Comparison of ENCODE assay signal across 20 cellular contexts in the genomic region with DNA sequence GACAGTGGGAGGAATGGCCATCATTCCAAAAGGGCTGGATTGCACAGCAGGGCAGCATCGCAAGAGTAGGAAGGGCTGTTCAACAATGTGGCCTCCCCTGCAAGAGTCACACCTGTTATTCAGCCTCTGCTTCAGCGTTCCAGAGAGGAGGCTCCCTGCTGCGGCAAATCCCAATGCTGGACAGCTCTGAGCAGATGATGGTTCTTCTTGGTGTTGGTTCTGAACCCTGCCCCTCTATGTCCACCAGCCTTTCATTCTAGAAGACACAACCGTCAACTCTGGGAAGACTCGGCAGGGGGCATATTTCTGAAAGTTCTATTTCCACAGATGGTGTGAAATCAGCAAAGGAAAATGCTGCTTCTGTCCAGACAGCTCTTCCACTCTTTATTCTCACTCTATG.
DNase-seq lines count a peak whose midpoint lies in the region; ATAC-seq, FAIRE-seq and TF ChIP-seq lines count a peak whose summit lies in the region.
"Had no signal": no experiment of that assay in that cellular context is flagged by ENCODE, and none has a peak within 500 bp of the region (broad histone marks: within the 10 kb centered on the region; RNA-seq: fewer than 3 reads in every experiment).

No MANE protein-coding gene starts in this region.

- TF ChIP-seq POLR2A in upper lobe of left lung (IDR thresholded peaks at IDR 0.05): no peak

- TF ChIP-seq EP300 in upper lobe of left lung (IDR thresholded peaks at IDR 0.05): no peak

- H3K9me3 ChIP-seq in HEK293 (ENCODE audit: control insufficient read depth, insufficient read depth, low read depth, low read length): no peaks in the 10 kb centered on the region
- H3K9me3 ChIP-seq in right cardiac atrium (ENCODE audit: control insufficient read depth, low read length): no peaks in the 10 kb centered on the region
- H3K9me3 ChIP-seq in upper lobe of left lung: no peaks in the 10 kb centered on the region
- H3K9me3 ChIP-seq: Caco-2 had no signal

- FAIRE-seq in bronchial epithelial cell (lab: Jason Lieb, UNC) (no peak), HTR-8/SVneo (lab: Jason Lieb, UNC) (no peak)
- FAIRE-seq: A204.1, G401.6 had no signal

- H3K4me3 ChIP-seq in HEK293 (ENCODE audit: low read depth, low read length): no peak overlapping the region
- no peak overlapping the region for H3K4me3 ChIP-seq in bronchial epithelial cell (ENCODE audit: low read depth, low read length)
- no peak overlapping the region for H3K4me3 ChIP-seq in right cardiac atrium (ENCODE audit: low read length)
- no peak overlapping the region for H3K4me3 ChIP-seq in upper lobe of left lung
- H3K4me3 ChIP-seq: GM23248 had no signal

- 82% methylated on average over 5 of the region's 5 CpGs for WGBS in right cardiac atrium
- 89 to 93% methylated on average over 2 to 5 of the region's 5 CpGs for WGBS in upper lobe of left lung, 2 donors

- ATAC-seq in right cardiac atrium: peak in 1 of 2 donors; percentile 23
- ATAC-seq in upper lobe of left lung (ENCODE audit: low FRiP score in 2 of 2): no peak

- TF ChIP-seq CTCF in HEK293 (tag by site-specific recombination; IDR thresholded peaks at IDR 0.05) (no peak), bronchial epithelial cell (IDR thresholded peaks at IDR 0.05; ENCODE audit: insufficient read depth, low read length, severe bottlenecking) (no peak), upper lobe of left lung (IDR thresholded peaks at IDR 0.05) (no peak)

- intact Hi-C loops in right cardiac atrium (cut with DNase I): no loop called here

- CTCF ChIA-PET in HEK293 (lab: Yijun Ruan, JAX): interaction anchor here (0.7 kb wide), 1 partner anchor 12 kb away, joined by 3 read pairs; no protein-coding TSS in a partner anchor

- DNase-seq in NCI-H146 treated with DMSO at 0.1 percent for 48 hours (lab: John Stamatoyannopoulos, UW; ENCODE audit: unreplicated experiment): peak; percentile 60
- DNase-seq in bronchial epithelial cell (ENCODE audit: low read depth): peak; percentile 5
- DNase-seq in right cardiac atrium: no peak
- no peak for DNase-seq in ureter (ENCODE audit: low spot score)
- DNase-seq in HTR-8/SVneo (ENCODE audit: insufficient read length, low spot score): no peak
- no peak for DNase-seq in T-helper 1 cell
- DNase-seq in upper lobe of left lung: no peak
- DNase-seq: Caco-2; CD4-positive, alpha-beta T cell; GM23248; HCEC 1CT; KG1; MV-4-11; NCI-H1417; NCI-H1930; NCI-H345; NCI-H524 treated with DMSO at 0.1 percent for 48 hours had no signal

- H3K27me3 ChIP-seq in bronchial epithelial cell (ENCODE audit: control insufficient read depth, insufficient read depth, low read length) (no peaks in the 10 kb centered on the region), right cardiac atrium (ENCODE audit: control insufficient read depth, insufficient read depth) (no peaks in the 10 kb centered on the region), upper lobe of left lung (no peaks in the 10 kb centered on the region)

- POLR2A ChIA-PET in HEK293 (lab: Yijun Ruan, JAX): no interaction called here

- H3K36me3 ChIP-seq in HEK293 (ENCODE audit: control insufficient read depth in 2 of 2, insufficient read depth in 1 of 2, low read length in 2 of 2): no peaks in the 10 kb centered on the region
- no peaks in the 10 kb centered on the region for H3K36me3 ChIP-seq in bronchial epithelial cell (ENCODE audit: control insufficient read depth, insufficient read depth, low read length)
- no peaks in the 10 kb centered on the region for H3K36me3 ChIP-seq in upper lobe of left lung

- H3K4me1 ChIP-seq in HEK293 (ENCODE audit: control insufficient read depth, insufficient read depth, low read length) (peaks cover 5% of the 10 kb centered on the region), right cardiac atrium (ENCODE audit: control insufficient read depth, insufficient read depth, low read length) (peaks cover 4% of the 10 kb centered on the region), upper lobe of left lung (no peaks in the 10 kb centered on the region)

- H3K27ac ChIP-seq in HEK293 (ENCODE audit: extremely low read depth, low read depth, low read length) (no peak overlapping the region), right cardiac atrium (ENCODE audit: low read length) (peak overlapping the region; percentile 66), upper lobe of left lung (no peak overlapping the region)
- H3K27ac ChIP-seq: GM23248 had no signal

TF ChIP-seq in HEK293, 187 proteins besides CTCF, POLR2A, EP300 and RAD21:
- TF ChIP-seq GLIS1 (tag by site-specific recombination; IDR thresholded peaks at IDR 0.05): no peak
- no peak for TF ChIP-seq ZNF324 (tag by site-specific recombination; IDR thresholded peaks at IDR 0.05)
- no peak for TF ChIP-seq WT1 (tag by site-specific recombination; IDR thresholded peaks at IDR 0.05)
- TF ChIP-seq, protein P1, sequence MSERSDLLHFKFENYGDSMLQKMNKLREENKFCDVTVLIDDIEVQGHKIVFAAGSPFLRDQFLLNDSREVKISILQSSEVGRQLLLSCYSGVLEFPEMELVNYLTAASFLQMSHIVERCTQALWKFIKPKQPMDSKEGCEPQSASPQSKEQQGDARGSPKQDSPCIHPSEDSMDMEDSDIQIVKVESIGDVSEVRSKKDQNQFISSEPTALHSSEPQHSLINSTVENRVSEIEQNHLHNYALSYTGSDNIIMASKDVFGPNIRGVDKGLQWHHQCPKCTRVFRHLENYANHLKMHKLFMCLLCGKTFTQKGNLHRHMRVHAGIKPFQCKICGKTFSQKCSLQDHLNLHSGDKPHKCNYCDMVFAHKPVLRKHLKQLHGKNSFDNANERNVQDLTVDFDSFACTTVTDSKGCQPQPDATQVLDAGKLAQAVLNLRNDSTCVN (tag by site-specific recombination; optimal IDR thresholded peaks at IDR 0.05): no peak
- TF ChIP-seq, protein P2, sequence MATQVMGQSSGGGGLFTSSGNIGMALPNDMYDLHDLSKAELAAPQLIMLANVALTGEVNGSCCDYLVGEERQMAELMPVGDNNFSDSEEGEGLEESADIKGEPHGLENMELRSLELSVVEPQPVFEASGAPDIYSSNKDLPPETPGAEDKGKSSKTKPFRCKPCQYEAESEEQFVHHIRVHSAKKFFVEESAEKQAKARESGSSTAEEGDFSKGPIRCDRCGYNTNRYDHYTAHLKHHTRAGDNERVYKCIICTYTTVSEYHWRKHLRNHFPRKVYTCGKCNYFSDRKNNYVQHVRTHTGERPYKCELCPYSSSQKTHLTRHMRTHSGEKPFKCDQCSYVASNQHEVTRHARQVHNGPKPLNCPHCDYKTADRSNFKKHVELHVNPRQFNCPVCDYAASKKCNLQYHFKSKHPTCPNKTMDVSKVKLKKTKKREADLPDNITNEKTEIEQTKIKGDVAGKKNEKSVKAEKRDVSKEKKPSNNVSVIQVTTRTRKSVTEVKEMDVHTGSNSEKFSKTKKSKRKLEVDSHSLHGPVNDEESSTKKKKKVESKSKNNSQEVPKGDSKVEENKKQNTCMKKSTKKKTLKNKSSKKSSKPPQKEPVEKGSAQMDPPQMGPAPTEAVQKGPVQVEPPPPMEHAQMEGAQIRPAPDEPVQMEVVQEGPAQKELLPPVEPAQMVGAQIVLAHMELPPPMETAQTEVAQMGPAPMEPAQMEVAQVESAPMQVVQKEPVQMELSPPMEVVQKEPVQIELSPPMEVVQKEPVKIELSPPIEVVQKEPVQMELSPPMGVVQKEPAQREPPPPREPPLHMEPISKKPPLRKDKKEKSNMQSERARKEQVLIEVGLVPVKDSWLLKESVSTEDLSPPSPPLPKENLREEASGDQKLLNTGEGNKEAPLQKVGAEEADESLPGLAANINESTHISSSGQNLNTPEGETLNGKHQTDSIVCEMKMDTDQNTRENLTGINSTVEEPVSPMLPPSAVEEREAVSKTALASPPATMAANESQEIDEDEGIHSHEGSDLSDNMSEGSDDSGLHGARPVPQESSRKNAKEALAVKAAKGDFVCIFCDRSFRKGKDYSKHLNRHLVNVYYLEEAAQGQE (tag by site-specific recombination; IDR thresholded peaks at IDR 0.05): peak; percentile 89

Comparison
In these comparisons a context has a peak if more than half of its experiments do, and no peak if none do; other contexts are left out.
1. DNase-seq: peak in NCI-H146 treated with DMSO at 0.1 percent for 48 hours (single experiment) and bronchial epithelial cell (single experiment); none in right cardiac atrium (0 of 3), ureter (single experiment), HTR-8/SVneo (single experiment), T-helper 1 cell (0 of 5) and upper lobe of left lung (0 of 2).